23 cellular contexts compared by ENCODE assay signal in genomic region chr10:86290933-86291615, GRCh38.
DNase-seq lines count a peak whose midpoint lies in the region; ATAC-seq, FAIRE-seq and TF ChIP-seq lines count a peak whose summit lies in the region.
"Had no signal": no experiment of that assay in that cellular context is flagged by ENCODE, and none has a peak within 500 bp of the region (broad histone marks: within the 10 kb centered on the region; RNA-seq: fewer than 3 reads in every experiment).

No MANE protein-coding gene starts in this region.

- RAD21 ChIA-PET in GM12878 (lab: Charles Lee; ENCODE audit: unreplicated experiment): no interaction called here

- H3K27ac Mint-ChIP-seq in osteocyte (ENCODE audit: unreplicated experiment): no peak overlapping the region
- H3K27ac Mint-ChIP-seq: activated B cell treated with CpG ODN at 0.5 μM for 24 hours; activated naive CD8-positive, alpha-beta T cell treated with anti-CD3 and anti-CD28 coated beads, Interleukin-2, amount 10 ng/mL, durations not matched to agents 7 days and 5 days; activated T-helper 1 cell treated with anti-CD3 and anti-CD28 coated beads, Interleukin-12 subunit alpha, Interleukin-12 subunit beta, Interleukin-2, Interleukin-4 antibody, amounts not matched to agents 30 ng/mL and 10 ng/mL and 1 ng/mL, durations not matched to agents 14 hours and 24 hours and 36 hours; CD4-positive, CD25-positive, alpha-beta regulatory T cell had no signal

- H3K9me3 ChIP-seq in right atrium auricular region (no peaks in the 10 kb centered on the region), GM12878 (replicated peaks; ENCODE audit: control insufficient read depth, insufficient read depth, low read length) (no peaks in the 10 kb centered on the region)
- H3K9me3 ChIP-seq: body of pancreas had no signal

- H3K27me3 ChIP-seq in right atrium auricular region (no peaks in the 10 kb centered on the region), GM12878 (replicated peaks in 1 of 2; ENCODE audit: control insufficient read depth in 2 of 2, insufficient read depth in 2 of 2, low read length in 1 of 2) (no peaks in the 10 kb centered on the region; a peak in 2 of 4 replicates)
- H3K27me3 ChIP-seq: body of pancreas had no signal

- no peak overlapping the region for H3K4me2 ChIP-seq in GM12878 (ENCODE audit: control insufficient read depth, insufficient read depth)

- H3K9ac ChIP-seq in GM12878 (ENCODE audit: control insufficient read depth, insufficient read depth, low read length): no peak overlapping the region

- in situ Hi-C loops in GM12878 (cut with MboI): no loop called here
- in situ Hi-C loops in KBM-7 (cut with MboI; ENCODE audit: low pct_unique_long_range_greater_than_20kb, low sequenced_read_pairs): no loop called here

- H3K4me3 ChIP-seq in right atrium auricular region (no peak overlapping the region), GM12878 (no peak overlapping the region)
- H3K4me3 ChIP-seq: body of pancreas, K562 had no signal

- TF ChIP-seq CTCF in right atrium auricular region (IDR thresholded peaks at IDR 0.05) (no peak), GM12878 (IDR thresholded peaks at IDR 0.05 in 2 of 3, conservative IDR thresholded peaks at IDR 0.05 in 1 of 3; ENCODE audit: control insufficient read depth in 2 of 3, extremely low read depth in 1 of 3, insufficient read depth in 1 of 3, low read depth in 3 of 3, low read length in 3 of 3) (no peak), osteocyte (IDR thresholded peaks at IDR 0.05) (no peak)

- H3K36me3 ChIP-seq in right atrium auricular region: no peaks in the 10 kb centered on the region
- no peaks in the 10 kb centered on the region for H3K36me3 ChIP-seq in GM12878 (ENCODE audit: control insufficient read depth in 2 of 2, insufficient read depth in 2 of 2, low read length in 1 of 2)

- ATAC-seq in left ventricle myocardium superior (no peak), GM12878 (peak; percentile 62), HG03135 (IDR thresholded peaks at IDR 0.05; ENCODE audit: unreplicated experiment) (no peak), GM18870 (IDR thresholded peaks at IDR 0.05; ENCODE audit: unreplicated experiment) (no peak)
- ATAC-seq: body of pancreas had no signal

- BruUV-seq in GM12878 (replicated peaks; lab: Mats Ljungman, UMichigan): no TSS peak

- SMC1A ChIA-PET in GM12878 (lab: Charles Lee; ENCODE audit: uncharacterized antibody, unreplicated experiment): no interaction called here

- FAIRE-seq in GM12878 (lab: Jason Lieb, UNC): no peak
- FAIRE-seq: endometrium, GM18507, K562 had no signal

- no peaks in the 10 kb centered on the region for H3K27me3 Mint-ChIP-seq in osteocyte (ENCODE audit: unreplicated experiment)

- no peaks in the 10 kb centered on the region for H4K20me1 ChIP-seq in GM12878 (ENCODE audit: control insufficient read depth, insufficient read depth)

- POLR2A ChIA-PET in GM12878 (lab: Charles Lee): no interaction called here

- H3K27ac ChIP-seq in right atrium auricular region (no peak overlapping the region), GM12878 (ENCODE audit: control insufficient read depth, insufficient read depth) (no peak overlapping the region)
- H3K27ac ChIP-seq: body of pancreas had no signal

- no peaks in the 10 kb centered on the region for H3K9me3 Mint-ChIP-seq in osteocyte (ENCODE audit: unreplicated experiment)
- H3K9me3 Mint-ChIP-seq: activated B cell treated with CpG ODN at 0.5 μM for 24 hours; activated naive CD8-positive, alpha-beta T cell treated with anti-CD3 and anti-CD28 coated beads, Interleukin-2, amount 10 ng/mL, durations not matched to agents 7 days and 5 days; activated T-helper 1 cell treated with anti-CD3 and anti-CD28 coated beads, Interleukin-12 subunit alpha, Interleukin-12 subunit beta, Interleukin-2, Interleukin-4 antibody, amounts not matched to agents 30 ng/mL and 10 ng/mL and 1 ng/mL, durations not matched to agents 14 hours and 24 hours and 36 hours had no signal

- H3K36me3 Mint-ChIP-seq in osteocyte (ENCODE audit: unreplicated experiment): no peaks in the 10 kb centered on the region
- H3K36me3 Mint-ChIP-seq: activated naive CD8-positive, alpha-beta T cell treated with anti-CD3 and anti-CD28 coated beads, Interleukin-2, amount 10 ng/mL, durations not matched to agents 7 days and 5 days; CD4-positive, CD25-positive, alpha-beta regulatory T cell had no signal

- H3K79me2 ChIP-seq in GM12878 (ENCODE audit: control insufficient read depth, insufficient read depth, low read length): no peaks in the 10 kb centered on the region

- no peak overlapping the region for H3K4me3 Mint-ChIP-seq in osteocyte (ENCODE audit: unreplicated experiment)
- H3K4me3 Mint-ChIP-seq: activated B cell treated with CpG ODN at 0.5 μM for 24 hours; activated naive CD8-positive, alpha-beta T cell treated with anti-CD3 and anti-CD28 coated beads, Interleukin-2, amount 10 ng/mL, durations not matched to agents 7 days and 5 days; activated T-helper 1 cell treated with anti-CD3 and anti-CD28 coated beads, Interleukin-12 subunit alpha, Interleukin-12 subunit beta, Interleukin-2, Interleukin-4 antibody, amounts not matched to agents 30 ng/mL and 10 ng/mL and 1 ng/mL, durations not matched to agents 14 hours and 24 hours and 36 hours; CD4-positive, CD25-positive, alpha-beta regulatory T cell had no signal

- H3K4me1 ChIP-seq in right atrium auricular region (no peaks in the 10 kb centered on the region), GM12878 (ENCODE audit: control insufficient read depth, insufficient read depth, low read length) (no peaks in the 10 kb centered on the region)
- H3K4me1 ChIP-seq: body of pancreas had no signal

- intact Hi-C loops in left ventricle myocardium superior (cut with micrococcal nuclease) (no loop called here), GM12878 (cut with micrococcal nuclease; ENCODE audit: unreplicated experiment) (no loop called here)

- CTCF ChIA-PET in GM12878 (lab: Yijun Ruan, JAX): interaction anchor here (1.0 kb wide), 1 partner anchor 57 kb away, joined by 4 read pairs; no protein-coding TSS in a partner anchor

- no peak for TF ChIP-seq RAD21 in GM12878 (IDR thresholded peaks at IDR 0.05; ENCODE audit: insufficient read depth, low read depth, low read length)

- WGBS in GM12878 (ENCODE audit: insufficient coverage, insufficient replicate concordance, low lambda C conversion rate, missing lambda C conversion rate): 29% methylated on average over 9 of the region's 9 CpGs

- TF ChIP-seq POLR2A in GM12878 (IDR thresholded peaks at IDR 0.05; ENCODE audit: low read depth, low read length): no peak

- no peaks in the 10 kb centered on the region for H3K4me1 Mint-ChIP-seq in osteocyte (ENCODE audit: unreplicated experiment)
- H3K4me1 Mint-ChIP-seq: activated naive CD8-positive, alpha-beta T cell treated with anti-CD3 and anti-CD28 coated beads, Interleukin-2, amount 10 ng/mL, durations not matched to agents 7 days and 5 days; CD4-positive, CD25-positive, alpha-beta regulatory T cell had no signal

- DNase-seq in right atrium auricular region (ENCODE audit: low spot score) (peak; percentile 26), left ventricle myocardium superior (no peak), GM12878 (ENCODE audit: low read depth, low spot score) (no peak), osteocyte (ENCODE audit: extremely low spot score, unreplicated experiment) (peak; percentile 71), NCI-H774 (lab: John Stamatoyannopoulos, UW) (no peak), KBM-7 (no peak)
- DNase-seq: activated B cell treated with CpG ODN at 0.5 μM for 24 hours; activated naive CD8-positive, alpha-beta T cell treated with anti-CD3 and anti-CD28 coated beads, Interleukin-2, amount 10 ng/mL, durations not matched to agents 7 days and 5 days; CD4-positive, CD25-positive, alpha-beta regulatory T cell; H7; mesenchymal stem cell; MM.1S; NCI-H1694; NCI-H2171; NCI-H524 treated with DMSO at 0.1 percent for 48 hours; T-helper 9 cell had no signal

- TF ChIP-seq EP300 in GM12878 (IDR thresholded peaks at IDR 0.05; ENCODE audit: borderline replicate concordance in 1 of 2, control insufficient read depth in 1 of 2, low read depth in 2 of 2, low read length in 2 of 2): no peak

- no peak overlapping the region for H2AFZ ChIP-seq in GM12878 (ENCODE audit: control insufficient read depth, low read depth, low read length)

TF ChIP-seq in GM12878, 131 proteins besides CTCF, POLR2A, EP300 and RAD21:
- TF ChIP-seq GABPA (IDR thresholded peaks at IDR 0.05; ENCODE audit: low read depth): no peak
- no peak for TF ChIP-seq RCOR1 (conservative IDR thresholded peaks at IDR 0.05; ENCODE audit: low read depth, low read length)

Comparison
In these comparisons a context has a peak if more than half of its experiments do, and no peak if none do; other contexts are left out.
1. DNase-seq: peak in right atrium auricular region (single experiment) and osteocyte (single experiment); none in left ventricle myocardium superior (single experiment), GM12878 (single experiment), NCI-H774 (single experiment) and KBM-7 (single experiment).